ENCODE assay signal across 1 cellular context in the genomic region with DNA sequence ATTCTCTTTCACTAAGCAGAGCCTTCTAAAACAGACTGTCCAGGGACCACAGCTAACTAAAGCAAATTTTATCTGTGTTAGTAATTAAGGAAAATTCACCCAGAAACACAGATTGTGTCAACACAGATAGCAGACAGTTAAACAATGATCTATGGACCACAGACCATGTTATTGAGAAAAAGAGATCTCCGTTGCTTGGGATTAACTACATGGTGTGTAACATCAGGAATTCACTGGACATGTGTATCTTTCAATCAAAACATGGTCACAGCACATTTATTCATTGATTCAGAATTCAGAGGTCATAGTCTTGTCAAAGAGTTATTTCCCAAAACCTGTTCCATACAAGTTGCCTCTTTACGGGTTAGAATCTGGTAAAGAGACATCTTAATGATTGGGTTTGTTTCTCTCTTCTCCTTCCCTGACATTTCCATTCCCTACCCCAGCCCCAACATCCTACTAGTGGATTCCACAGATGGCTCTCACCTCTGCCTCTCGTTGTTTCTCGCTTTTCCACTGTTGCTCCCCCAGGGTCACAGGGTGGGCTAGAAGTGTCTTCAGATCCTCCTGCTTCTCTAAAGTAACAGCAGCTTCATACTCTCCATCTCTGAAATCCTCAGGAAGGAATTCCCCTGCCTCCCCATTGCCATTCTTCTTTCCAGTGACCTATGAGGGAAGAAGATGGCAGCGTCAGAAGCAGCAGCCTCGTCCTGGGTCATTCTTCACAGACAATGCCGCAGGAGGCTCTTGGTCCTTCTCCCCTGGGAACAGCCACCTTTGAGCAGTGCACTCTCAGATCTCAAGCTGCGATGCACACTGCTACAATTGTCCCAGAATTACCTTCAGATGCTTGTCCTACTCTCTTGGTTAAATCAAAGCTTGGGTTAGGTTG.
TF ChIP-seq lines count a peak whose summit lies in the region.

No MANE protein-coding gene starts in this region.

TF ChIP-seq in HEK293, 187 proteins besides CTCF, POLR2A, EP300 and RAD21 (continued from another document):
- no peak for TF ChIP-seq HIC1 (tag by site-specific recombination; IDR thresholded peaks at IDR 0.05)
- TF ChIP-seq MZF1 (tag by site-specific recombination; IDR thresholded peaks at IDR 0.05; ENCODE audit: borderline replicate concordance): no peak
TF ChIP-seq in HEK293: peak in this region for 0.
